ENCODE assay signal across 8 cellular contexts in the genomic region with DNA sequence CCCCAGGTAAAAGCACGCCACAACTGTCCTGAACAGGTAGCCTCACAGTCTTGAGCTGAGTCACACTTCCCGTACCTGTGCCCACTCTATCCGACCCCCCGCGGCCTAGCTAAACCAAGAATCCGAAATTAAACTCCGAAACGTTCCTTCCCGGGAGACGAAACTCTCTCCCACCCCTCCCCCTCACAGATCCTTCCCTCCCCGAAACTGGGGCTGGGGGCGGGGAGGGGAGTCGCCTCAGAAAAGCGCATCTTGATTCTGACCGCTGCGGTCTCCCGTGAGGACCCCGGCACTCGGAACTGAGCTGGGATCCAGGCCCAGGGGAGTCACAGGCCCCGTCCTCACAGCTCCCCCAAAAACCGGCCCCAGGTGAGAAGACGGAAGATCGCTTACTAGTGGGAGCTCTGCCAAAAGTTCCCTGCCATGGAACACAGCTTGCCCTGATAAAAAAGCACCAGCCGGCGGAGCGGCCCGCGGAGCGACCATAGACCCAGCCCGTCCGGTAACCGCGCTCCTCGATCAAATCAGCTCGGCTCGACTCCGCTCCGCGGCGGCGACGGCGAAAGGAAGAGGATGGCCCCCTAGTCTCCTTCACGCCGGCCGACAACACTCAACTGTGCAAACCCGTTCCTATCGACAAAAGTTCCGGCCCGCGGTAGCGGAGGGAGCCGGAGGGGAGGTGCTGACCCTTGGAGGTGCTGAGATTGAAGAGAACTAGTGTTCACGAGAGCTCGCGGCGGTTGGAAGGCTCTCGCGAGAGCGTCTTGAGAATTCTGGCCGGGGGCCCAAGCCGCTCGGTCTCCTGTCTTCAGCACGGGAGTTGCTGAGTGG. TPM values are rescaled to one million over a fixed set of nuclear protein-coding genes. Genes with fewer than 3 reads are reported as not detected.
DNase-seq lines count a peak whose midpoint lies in the region; ATAC-seq and TF ChIP-seq lines count a peak whose summit lies in the region.

TSS of gene CCNC (minus strand) at position 558 of the 831 bp plus-strand sequence. CDS start at position 425, 133 bp downstream.

- H3K9me3 ChIP-seq in upper lobe of right lung, result no peaks in the 10 kb centered on the region

- H3K27ac ChIP-seq in upper lobe of right lung, result peak within 1 kb of the TSS; percentile 86

- TF ChIP-seq CTCF in GM12875 (IDR thresholded peaks at IDR 0.05; ENCODE audit: borderline replicate concordance, insufficient read depth, low read depth, low read length) (no peak), upper lobe of right lung (IDR thresholded peaks at IDR 0.05) (no peak)

- intact Hi-C loops in left cardiac atrium (cut with DNase I), result loop anchor here in 1 of 2 donors (5.0 kb wide), 1 partner anchor 46 kb away; no protein-coding TSS in a partner anchor
- intact Hi-C loops in posterior vena cava (cut with DNase I), result no loop called here
- intact Hi-C loops in upper lobe of right lung (cut with DNase I), result no loop called here

- DNase-seq in NCI-H1436 (lab: John Stamatoyannopoulos, UW), result peak; percentile 97
- DNase-seq in T-helper 1 cell, result peak; percentile 71 to 92 (median 76)
- DNase-seq in amniotic epithelial cell (ENCODE audit: low read depth), result peak; percentile 97
- DNase-seq in left cardiac atrium, result peak; percentile 93
- peak; percentile 98 for DNase-seq in posterior vena cava (ENCODE audit: low spot score)
- DNase-seq in upper lobe of right lung, result peak; percentile 96

- peak within 1 kb of the TSS; percentile 91 for H3K4me3 ChIP-seq in GM12875 (ENCODE audit: low read depth, low read length)
- H3K4me3 ChIP-seq in upper lobe of right lung, result peak within 1 kb of the TSS; percentile 83

- peaks cover 23% of the 10 kb centered on the region for H3K4me1 ChIP-seq in upper lobe of right lung

- H3K36me3 ChIP-seq in upper lobe of right lung, result no peaks in the 10 kb centered on the region

- no peaks in the 10 kb centered on the region for H3K27me3 ChIP-seq in upper lobe of right lung

- ATAC-seq in HG02763 (IDR thresholded peaks at IDR 0.05; ENCODE audit: unreplicated experiment), result peak; percentile 98
- ATAC-seq in left cardiac atrium, result peak; percentile 99 to 100
- ATAC-seq in upper lobe of right lung, result peak; percentile 100

RNA-seq across cellular contexts. Expression of gene CCNC, which starts in this region (rescaled TPM):
- total RNA-seq in left cardiac atrium (10 to 100 TPM; 20.6 to 28.9 TPM), posterior vena cava (10 to 100 TPM; 32.3 to 41.4 TPM), upper lobe of right lung (40.3 TPM)

Comparison
In these comparisons a context has a peak if more than half of its experiments do, and no peak if none do; other contexts are left out.
1. Peak in every context shown above with its lines: DNase-seq, ATAC-seq, H3K4me3 ChIP-seq and H3K27ac ChIP-seq.